In genomic region chr7:150270101-150270824, GRCh38 we compare ENCODE assay signal across 1 cellular context.
TF ChIP-seq lines count a peak whose summit lies in the region.

No MANE protein-coding gene starts in this region.

TF ChIP-seq in HepG2, 621 proteins besides CTCF, POLR2A, EP300 and RAD21:
- peak; percentile 56 for TF ChIP-seq MNT (IDR thresholded peaks at IDR 0.05)
